29 cellular contexts compared by ENCODE assay signal in the genomic region with DNA sequence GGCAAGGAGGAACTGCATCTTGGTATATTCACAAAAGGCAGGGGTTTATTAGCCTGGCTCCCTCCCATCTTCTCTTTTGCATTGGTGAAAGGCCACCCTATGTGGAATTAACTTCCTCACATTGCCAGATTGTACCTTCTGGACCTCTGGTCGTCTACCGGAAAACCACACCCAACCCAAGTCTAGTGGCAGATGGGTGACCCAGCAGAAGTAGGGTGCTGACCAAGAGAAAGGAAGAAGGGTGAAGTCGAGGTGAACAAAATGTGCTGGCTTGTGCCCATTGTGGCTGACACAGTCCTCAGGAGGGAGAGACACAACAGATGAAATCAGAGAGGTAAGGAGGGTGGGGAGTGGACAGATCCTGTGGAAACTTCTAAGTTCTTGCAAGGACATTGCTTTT.
"Had no signal": no experiment of that assay in that cellular context is flagged by ENCODE, and none has a peak within 500 bp of the region (broad histone marks: within the 10 kb centered on the region; RNA-seq: fewer than 3 reads in every experiment).

No MANE protein-coding gene starts in this region.

- H3K4me3 ChIP-seq: coronary artery, dorsolateral prefrontal cortex, esophagus muscularis mucosa, gastrocnemius medialis, heart left ventricle had no signal

- FAIRE-seq: astrocyte, bronchial epithelial cell had no signal

- H3K36me3 ChIP-seq: brain microvascular endothelial cell, esophagus muscularis mucosa, gastrocnemius medialis, heart left ventricle, WERI-Rb-1 had no signal

- H3K9me3 ChIP-seq: gastrocnemius medialis had no signal

- DNase-seq: activated B cell treated with CpG ODN at 0.5 μM for 24 hours; activated CD4-positive, alpha-beta T cell treated with anti-CD3 and anti-CD28 coated beads for 48 hours; activated CD4-positive, alpha-beta T cell treated with anti-CD3 and anti-CD28 coated beads, Interleukin-2, amount 50 U/mL, for 1 hour; activated CD4-positive, alpha-beta T cell treated with anti-CD3 and anti-CD28 coated beads, Interleukin-2, amount 50 U/mL, for 48 hours; activated CD8-positive, alpha-beta memory T cell treated with anti-CD3 and anti-CD28 coated beads for 24 hours; activated CD8-positive, alpha-beta T cell treated with anti-CD3 and anti-CD28 coated beads for 36 hours; activated effector memory CD4-positive, alpha-beta T cell treated with Interleukin-2 at 50 U/mL for 16 hours; activated gamma-delta T cell treated with Interleukin-2 at 50 U/mL for 16 hours; activated naive CD4-positive, alpha-beta T cell treated with anti-CD3 and anti-CD28 coated beads, Interleukin-2, amount 50 U/mL, for 16 hours; activated naive CD4-positive, alpha-beta T cell treated with Interleukin-2 at 50 U/mL for 16 hours; activated T-cell treated with anti-CD3 and anti-CD28 coated beads, Interleukin-2, amount 50 U/mL, for 4 hours; amniotic stem cell; anterior cingulate cortex; brain microvascular endothelial cell; dorsolateral prefrontal cortex; effector memory CD4-positive, alpha-beta T cell; erythroblast; foreskin keratinocyte; gastrocnemius medialis; glutamatergic neuron; heart left ventricle; T-helper 9 cell; WERI-Rb-1 had no signal

- H3K27ac ChIP-seq: brain microvascular endothelial cell, coronary artery, dorsolateral prefrontal cortex, esophagus muscularis mucosa, foreskin keratinocyte, gastrocnemius medialis, heart left ventricle, WERI-Rb-1 had no signal

- H3K27me3 ChIP-seq: brain microvascular endothelial cell, gastrocnemius medialis had no signal

- ATAC-seq: activated CD4-positive, CD25-positive, alpha-beta regulatory T cell treated with anti-CD3 and anti-CD28 coated beads, Interleukin-2, amount 50 U/mL, for 24 hours; activated CD8-positive, alpha-beta T cell treated with anti-CD3 and anti-CD28 coated beads for 36 hours; activated T-cell treated with anti-CD3 and anti-CD28 coated beads, Interleukin-2, amount 50 U/mL, for 4 hours; activated T-helper 17 cell treated with anti-CD3 and anti-CD28 coated beads, Interleukin-2, amount 50 U/mL, for 72 hours; foreskin keratinocyte; gastrocnemius medialis; heart left ventricle had no signal

- H3K4me1 ChIP-seq: esophagus muscularis mucosa, foreskin keratinocyte, gastrocnemius medialis, heart left ventricle had no signal
